ENCODE assay signal across 13 cellular contexts in the genomic region with DNA sequence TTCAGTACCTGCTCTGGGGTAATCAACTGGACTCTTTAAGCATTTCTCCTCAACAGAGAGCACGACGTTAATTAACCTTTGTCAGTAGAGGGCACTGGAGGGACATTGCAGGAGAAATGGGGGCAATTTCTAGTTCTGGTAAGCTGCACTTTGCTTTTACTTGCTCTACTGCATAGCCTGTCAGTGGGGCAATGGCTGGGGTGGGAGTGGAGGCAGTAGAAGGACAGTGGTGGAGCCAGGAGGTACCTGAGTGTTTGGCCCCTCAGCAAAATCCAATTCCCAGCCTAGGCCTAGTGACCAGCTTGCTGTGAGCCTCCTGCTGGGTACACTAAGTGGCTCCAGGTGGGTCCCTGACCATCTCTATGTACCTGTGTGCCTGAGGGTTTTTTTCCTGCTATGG. TPM values are rescaled to one million over a fixed set of nuclear protein-coding genes. Genes with fewer than 3 reads are reported as not detected.
DNase-seq lines count a peak whose midpoint lies in the region; ATAC-seq and TF ChIP-seq lines count a peak whose summit lies in the region.
"Had no signal": no experiment of that assay in that cellular context is flagged by ENCODE, and none has a peak within 500 bp of the region (broad histone marks: within the 10 kb centered on the region; RNA-seq: fewer than 3 reads in every experiment).

No MANE protein-coding gene starts in this region.

- no peaks in the 10 kb centered on the region for H3K9me3 Mint-ChIP-seq in activated T-helper 1 cell treated with anti-CD3 and anti-CD28 coated beads, Interleukin-12 subunit alpha, Interleukin-12 subunit beta, Interleukin-2, Interleukin-4 antibody, amounts not matched to agents 30 ng/mL and 10 ng/mL and 1 ng/mL, durations not matched to agents 14 hours and 24 hours and 36 hours
- H3K9me3 Mint-ChIP-seq: activated B cell treated with CpG ODN at 0.5 μM for 24 hours had no signal

- DNase-seq in GM12864 (ENCODE audit: low read depth) (no peak), NCI-H146 treated with DMSO at 0.1 percent for 48 hours (lab: John Stamatoyannopoulos, UW; ENCODE audit: unreplicated experiment) (peak; percentile 88), choroid plexus epithelial cell (ENCODE audit: low read depth) (no peak)
- DNase-seq in stimulated activated CD4-positive, alpha-beta T cell treated with anti-CD3 and anti-CD28 coated beads, Interleukin-2, amount 100 ng/mL, for 48 hours, result no peak
- no peak for DNase-seq in activated T-cell treated with anti-CD3 and anti-CD28 coated beads, Interleukin-2, amount 50 U/mL, for 1 hour
- no peak for DNase-seq in activated T-helper 1 cell treated with anti-CD3 and anti-CD28 coated beads, Interleukin-12 subunit alpha, Interleukin-12 subunit beta, Interleukin-2, Interleukin-4 antibody, amounts not matched to agents 30 ng/mL and 10 ng/mL and 1 ng/mL, durations not matched to agents 14 hours and 24 hours and 36 hours (ENCODE audit: low spot score)
- DNase-seq: activated B cell treated with CpG ODN at 0.5 μM for 24 hours; NCI-H446 treated with DMSO at 0.1 percent for 48 hours; stimulated activated naive CD4-positive, alpha-beta T cell treated with Interleukin-2 at 50 U/mL for 16 hours had no signal

- H3K36me3 Mint-ChIP-seq in activated T-helper 1 cell treated with anti-CD3 and anti-CD28 coated beads, Interleukin-12 subunit alpha, Interleukin-12 subunit beta, Interleukin-2, Interleukin-4 antibody, amounts not matched to agents 30 ng/mL and 10 ng/mL and 1 ng/mL, durations not matched to agents 14 hours and 24 hours and 36 hours (ENCODE audit: low read depth), result no peaks in the 10 kb centered on the region

- intact Hi-C loops in activated T-helper 1 cell treated with anti-CD3 and anti-CD28 coated beads, Interleukin-12 subunit alpha, Interleukin-12 subunit beta, Interleukin-2, Interleukin-4 antibody, amounts not matched to agents 30 ng/mL and 10 ng/mL and 1 ng/mL, durations not matched to agents 14 hours and 24 hours and 36 hours (cut with micrococcal nuclease), result loop anchor here (1.0 kb wide), 1 partner anchor 79 kb away; no protein-coding TSS in a partner anchor

- no peak overlapping the region for H3K27ac Mint-ChIP-seq in activated T-helper 1 cell treated with anti-CD3 and anti-CD28 coated beads, Interleukin-12 subunit alpha, Interleukin-12 subunit beta, Interleukin-2, Interleukin-4 antibody, amounts not matched to agents 30 ng/mL and 10 ng/mL and 1 ng/mL, durations not matched to agents 14 hours and 24 hours and 36 hours
- H3K27ac Mint-ChIP-seq: activated B cell treated with CpG ODN at 0.5 μM for 24 hours had no signal

- H3K27me3 Mint-ChIP-seq in activated T-helper 1 cell treated with anti-CD3 and anti-CD28 coated beads, Interleukin-12 subunit alpha, Interleukin-12 subunit beta, Interleukin-2, Interleukin-4 antibody, amounts not matched to agents 30 ng/mL and 10 ng/mL and 1 ng/mL, durations not matched to agents 14 hours and 24 hours and 36 hours (ENCODE audit: insufficient read depth), result peaks cover 14% of the 10 kb centered on the region

- no peak for ATAC-seq in GM18505 (IDR thresholded peaks at IDR 0.05; ENCODE audit: unreplicated experiment)

- no peak for TF ChIP-seq POLR2A in GM18505 (IDR thresholded peaks at IDR 0.05; ENCODE audit: borderline replicate concordance, extremely low read depth, insufficient read depth, insufficient read length)

- H3K4me3 Mint-ChIP-seq in activated T-helper 1 cell treated with anti-CD3 and anti-CD28 coated beads, Interleukin-12 subunit alpha, Interleukin-12 subunit beta, Interleukin-2, Interleukin-4 antibody, amounts not matched to agents 30 ng/mL and 10 ng/mL and 1 ng/mL, durations not matched to agents 14 hours and 24 hours and 36 hours, result no peak overlapping the region
- H3K4me3 Mint-ChIP-seq: activated B cell treated with CpG ODN at 0.5 μM for 24 hours had no signal

- H3K4me3 ChIP-seq in GM12864 (ENCODE audit: low read depth, low read length), result no peak overlapping the region
- no peak overlapping the region for H3K4me3 ChIP-seq in choroid plexus epithelial cell (ENCODE audit: low read depth, low read length)
- H3K4me3 ChIP-seq: ascending aorta had no signal

- peak; percentile 71 for TF ChIP-seq CTCF in C4-2B (conservative IDR thresholded peaks at IDR 0.05)
- peak; percentile 58 for TF ChIP-seq CTCF in GM12864 (IDR thresholded peaks at IDR 0.05; ENCODE audit: low read depth, low read length, missing control alignments)
- peak; percentile 13 for TF ChIP-seq CTCF in choroid plexus epithelial cell (conservative IDR thresholded peaks at IDR 0.05; ENCODE audit: low read depth, low read length)

- H3K27ac ChIP-seq in C4-2B, result no peak overlapping the region
- H3K27ac ChIP-seq: ascending aorta had no signal

- no peaks in the 10 kb centered on the region for H3K4me1 Mint-ChIP-seq in activated T-helper 1 cell treated with anti-CD3 and anti-CD28 coated beads, Interleukin-12 subunit alpha, Interleukin-12 subunit beta, Interleukin-2, Interleukin-4 antibody, amounts not matched to agents 30 ng/mL and 10 ng/mL and 1 ng/mL, durations not matched to agents 14 hours and 24 hours and 36 hours (ENCODE audit: low read depth)
- H3K4me1 Mint-ChIP-seq: activated B cell treated with CpG ODN at 0.5 μM for 24 hours had no signal

RNA-seq across cellular contexts. Expression of a gene that starts 18.3 kb away (rescaled TPM):
- 4.9 and 5.1 TPM in 2 replicates for total RNA-seq in activated T-helper 1 cell treated with anti-CD3 and anti-CD28 coated beads, Interleukin-12 subunit alpha, Interleukin-12 subunit beta, Interleukin-2, Interleukin-4 antibody, amounts not matched to agents 30 ng/mL and 10 ng/mL and 1 ng/mL, durations not matched to agents 14 hours and 24 hours and 36 hours
- total RNA-seq: G401 had no signal

Comparison
In these comparisons a context has a peak if more than half of its experiments do, and no peak if none do; other contexts are left out.
1. CTCF ChIP-seq: peak in every context shown above with its lines; median percentile 71 in C4-2B; 58 in GM12864; 13 in choroid plexus epithelial cell.